ENCODE assay signal across 8 cellular contexts in genomic region chr14:34301107-34301734, GRCh38.
DNase-seq lines count a peak whose midpoint lies in the region; ATAC-seq and TF ChIP-seq lines count a peak whose summit lies in the region.

No MANE protein-coding gene starts in this region.

- H4K5ac ChIP-seq in H9 (ENCODE audit: insufficient read length, low read depth, low read length): no peak overlapping the region

- H3K14ac ChIP-seq in H9 (ENCODE audit: insufficient read depth, low read length): no peak overlapping the region

- H4K91ac ChIP-seq in H9 (ENCODE audit: insufficient read length, low read depth, low read length): no peak overlapping the region

- TF ChIP-seq CTCF in H9 (conservative IDR thresholded peaks at IDR 0.05): peak; percentile 83
- peak; percentile 33 to 68 (median 61) for TF ChIP-seq CTCF in body of pancreas (IDR thresholded peaks at IDR 0.05)
- peak; percentile 41 to 59 for TF ChIP-seq CTCF in left lung (IDR thresholded peaks at IDR 0.05)

- H2AK5ac ChIP-seq in H9 (ENCODE audit: insufficient read length, low read length): no peak overlapping the region

- no peak overlapping the region for H3K9ac ChIP-seq in H9 (ENCODE audit: extremely low read depth, insufficient read length, low read length)

- H3K9me3 ChIP-seq in H9 (ENCODE audit: control insufficient read depth, low read depth, low read length) (no peaks in the 10 kb centered on the region), body of pancreas (no peaks in the 10 kb centered on the region), left lung (no peaks in the 10 kb centered on the region)

- H3K4ac ChIP-seq in H9 (ENCODE audit: low read depth, low read length): no peak overlapping the region

- no peak overlapping the region for H3T11ph ChIP-seq in H9 (ENCODE audit: low read length)

- H2BK12ac ChIP-seq in H9 (ENCODE audit: insufficient read length, low read depth, low read length): no peak overlapping the region

- no peaks in the 10 kb centered on the region for H3K23me2 ChIP-seq in H9 (ENCODE audit: insufficient read length, low read depth, low read length, poor library complexity, severe bottlenecking)

- CTCF ChIA-PET in activated CD4-positive, alpha-beta memory T cell treated with anti-CD3 and anti-CD28 coated beads for 36 hours (lab: Charles Lee): interaction anchor here (0.6 to 6.7 kb wide), 17 partner anchors 21 to 1726 kb away, joined by 3 to 32 read pairs (median 4); no protein-coding TSS in a partner anchor

- H3K36me3 ChIP-seq in body of pancreas (replicated peaks in 1 of 2; ENCODE audit: insufficient read depth in 1 of 2, low read depth in 2 of 2): no peaks in the 10 kb centered on the region
- H3K36me3 ChIP-seq in left lung: no peaks in the 10 kb centered on the region

- H3K79me1 ChIP-seq in H9 (ENCODE audit: insufficient read depth, low read depth, low read length, poor library complexity, severe bottlenecking): no peaks in the 10 kb centered on the region

- no peak overlapping the region for H2BK15ac ChIP-seq in H9 (ENCODE audit: low read depth, low read length)

- no CpG with 5 or more reads among the region's 1 CpG for WGBS in H9 (ENCODE audit: extremely low coverage, insufficient read length, low lambda C conversion rate)
- 9 to 22% methylated on average over 1 of the region's 1 CpG for WGBS in body of pancreas, 2 donors

- DNase-seq in Caki2 (ENCODE audit: low read depth): peak; percentile 33
- no peak for DNase-seq in H9
- DNase-seq in NCI-H345 treated with DMSO at 0.1 percent for 48 hours (lab: John Stamatoyannopoulos, UW; ENCODE audit: unreplicated experiment): peak; percentile 9
- DNase-seq in body of pancreas: peak in 2 of 4 donors; percentile 15 to 25
- no peak for DNase-seq in left lung
- DNase-seq in activated CD4-positive, alpha-beta memory T cell treated with anti-CD3 and anti-CD28 coated beads for 36 hours: no peak
- DNase-seq in central memory CD4-positive, alpha-beta T cell: no peak

- TF ChIP-seq POLR2A in body of pancreas (IDR thresholded peaks at IDR 0.05): no peak

- in situ Hi-C loops in Caki2 (cut with HindIII; ENCODE audit: low pct_unique_long_range_greater_than_20kb, low sequenced_read_pairs): no loop called here

- H3K9me3 Mint-ChIP-seq in H9: peaks cover 8 to 27% of the 10 kb centered on the region in 2 experiments; a peak in 4 of 5 replicates
- H3K9me3 Mint-ChIP-seq in activated CD4-positive, alpha-beta memory T cell treated with anti-CD3 and anti-CD28 coated beads for 36 hours: no peaks in the 10 kb centered on the region

- peaks cover 9 to 13% of the 10 kb centered on the region in 2 experiments for H3K4me1 Mint-ChIP-seq in H9
- no peaks in the 10 kb centered on the region for H3K4me1 Mint-ChIP-seq in activated CD4-positive, alpha-beta memory T cell treated with anti-CD3 and anti-CD28 coated beads for 36 hours (ENCODE audit: low read depth)

- H3K79me2 ChIP-seq in H9 (ENCODE audit: insufficient read depth, low read length): no peaks in the 10 kb centered on the region

- no peaks in the 10 kb centered on the region for H3K27me3 ChIP-seq in H9 (ENCODE audit: insufficient read depth, low read length)
- H3K27me3 ChIP-seq in body of pancreas: no peaks in the 10 kb centered on the region
- H3K27me3 ChIP-seq in left lung: no peaks in the 10 kb centered on the region

- no peak overlapping the region for H2BK5ac ChIP-seq in H9 (ENCODE audit: insufficient read length, low read length)

- no peaks in the 10 kb centered on the region for H4K20me1 ChIP-seq in H9 (ENCODE audit: control insufficient read depth, insufficient read depth, insufficient read length)

- H3K56ac ChIP-seq in H9 (ENCODE audit: insufficient read length, low read depth, low read length): no peak overlapping the region

- no peak overlapping the region for H3K18ac ChIP-seq in H9 (ENCODE audit: insufficient read length, low read depth, low read length)

- POLR2A ChIA-PET in activated CD4-positive, alpha-beta memory T cell treated with anti-CD3 and anti-CD28 coated beads for 36 hours (lab: Charles Lee): interaction anchor here (1.2 kb wide), 1 partner anchor 453 kb away, joined by 3 read pairs; no protein-coding TSS in a partner anchor

- H3K4me3 ChIP-seq in body of pancreas (no peak overlapping the region), left lung (no peak overlapping the region)

- H3K4me3 Mint-ChIP-seq in H9: no peak overlapping the region
- H3K4me3 Mint-ChIP-seq in activated CD4-positive, alpha-beta memory T cell treated with anti-CD3 and anti-CD28 coated beads for 36 hours: no peak overlapping the region

- H4K8ac ChIP-seq in H9 (replicated peaks; ENCODE audit: insufficient read length, low read depth, low read length): no peak overlapping the region

- H2BK120ac ChIP-seq in H9 (ENCODE audit: low read depth, low read length, poor library complexity, severe bottlenecking): no peak overlapping the region

- H2BK20ac ChIP-seq in H9 (ENCODE audit: low read depth, low read length, poor library complexity, severe bottlenecking): no peak overlapping the region

- H2AFZ ChIP-seq in H9 (ENCODE audit: low read length): no peak overlapping the region

- H3K4me2 ChIP-seq in H9 (ENCODE audit: insufficient read depth, insufficient read length, low read length): no peak overlapping the region

- peaks cover 0 to 12% (median 2%) of the 10 kb centered on the region in 3 experiments; a peak in 4 of 7 replicates for H3K36me3 Mint-ChIP-seq in H9 (ENCODE audit: insufficient read depth in 1 of 3, low read depth in 3 of 3)
- H3K36me3 Mint-ChIP-seq in activated CD4-positive, alpha-beta memory T cell treated with anti-CD3 and anti-CD28 coated beads for 36 hours: no peaks in the 10 kb centered on the region

- no peak overlapping the region for H3K27ac Mint-ChIP-seq in H9
- no peak overlapping the region for H3K27ac Mint-ChIP-seq in activated CD4-positive, alpha-beta memory T cell treated with anti-CD3 and anti-CD28 coated beads for 36 hours

- peaks cover 50% of the 10 kb centered on the region for H3K27me3 Mint-ChIP-seq in H9 (ENCODE audit: low read depth)
- peaks cover 7% of the 10 kb centered on the region for H3K27me3 Mint-ChIP-seq in activated CD4-positive, alpha-beta memory T cell treated with anti-CD3 and anti-CD28 coated beads for 36 hours

- ATAC-seq in body of pancreas: no peak
- ATAC-seq in left lung: peak; percentile 74
- ATAC-seq in HG02610 (IDR thresholded peaks at IDR 0.05; ENCODE audit: unreplicated experiment): no peak

- H3K23ac ChIP-seq in H9 (ENCODE audit: insufficient read length, low read depth, low read length): no peak overlapping the region

- no peak overlapping the region for H3K27ac ChIP-seq in H9 (ENCODE audit: insufficient read length, low read depth, low read length)
- H3K27ac ChIP-seq in body of pancreas: no peak overlapping the region
- no peak overlapping the region for H3K27ac ChIP-seq in left lung

- no peaks in the 10 kb centered on the region for H3K4me1 ChIP-seq in H9 (ENCODE audit: insufficient read depth, low read length)
- H3K4me1 ChIP-seq in body of pancreas: peaks cover 14% of the 10 kb centered on the region
- H3K4me1 ChIP-seq in left lung: no peaks in the 10 kb centered on the region

- intact Hi-C loops in body of pancreas (cut with DNase I): no loop called here
- intact Hi-C loops in left lung (cut with DNase I): loop anchor here in 1 of 2 donors (10.0 kb wide), 1 partner anchor 456 kb away; no protein-coding TSS in a partner anchor
- intact Hi-C loops in activated CD4-positive, alpha-beta memory T cell treated with anti-CD3 and anti-CD28 coated beads for 36 hours (cut with micrococcal nuclease): loop anchor here (2.0 kb wide), 1 partner anchor 462 kb away; no protein-coding TSS in a partner anchor

Comparison
In these comparisons a context has a peak if more than half of its experiments do, and no peak if none do; other contexts are left out.
1. DNase-seq: peak in Caki2 (single experiment) and NCI-H345 treated with DMSO at 0.1 percent for 48 hours (single experiment); none in H9 (single experiment), left lung (0 of 2), activated CD4-positive, alpha-beta memory T cell treated with anti-CD3 and anti-CD28 coated beads for 36 hours (single experiment) and central memory CD4-positive, alpha-beta T cell (single experiment).
2. Peak in every context shown above with its lines, with median percentiles within 50 percentile points of each other: CTCF ChIP-seq.